9 cellular contexts compared by ENCODE assay signal in genomic region chr15:70507772-70508351, GRCh38.
DNase-seq lines count a peak whose midpoint lies in the region; ATAC-seq, FAIRE-seq and TF ChIP-seq lines count a peak whose summit lies in the region.
"Had no signal": no experiment of that assay in that cellular context is flagged by ENCODE, and none has a peak within 500 bp of the region (broad histone marks: within the 10 kb centered on the region; RNA-seq: fewer than 3 reads in every experiment).

No MANE protein-coding gene starts in this region.

- CTCF ChIA-PET in A549 (lab: Yijun Ruan, JAX), result interaction anchor here (0.6 to 20.4 kb wide), 12 partner anchors 11 to 1887 kb away, joined by 3 to 228 read pairs (median 5); no protein-coding TSS in a partner anchor
- CTCF ChIA-PET in RWPE1 (lab: Yijun Ruan, JAX), result no interaction called here

- H2AFZ ChIP-seq in fibroblast of lung (ENCODE audit: low read length), result no peak overlapping the region

- no peak for TF ChIP-seq CTCF in A549 (IDR thresholded peaks at IDR 0.05)
- TF ChIP-seq CTCF in HFFc6 (IDR thresholded peaks at IDR 0.05), result no peak
- TF ChIP-seq CTCF in RWPE1 (conservative IDR thresholded peaks at IDR 0.05; ENCODE audit: low read depth), result no peak
- no peak for TF ChIP-seq CTCF in fibroblast of lung (conservative IDR thresholded peaks at IDR 0.05 in 1 of 2, IDR thresholded peaks at IDR 0.05 in 1 of 2; ENCODE audit: low read depth in 1 of 2, low read length in 2 of 2)
- TF ChIP-seq CTCF in right atrium auricular region (IDR thresholded peaks at IDR 0.05), result no peak

- H3K9me3 Mint-ChIP-seq in HFFc6, result peaks cover 33% of the 10 kb centered on the region

- peaks cover 21% of the 10 kb centered on the region for H3K36me3 Mint-ChIP-seq in HFFc6 (ENCODE audit: low read depth)

- POLR2A ChIA-PET in A549 (lab: Yijun Ruan, JAX) (interaction anchor here (0.6 to 3.3 kb wide), 12 partner anchors 8 to 1055 kb away, joined by 3 to 31 read pairs (median 5); partner anchors contain the start of genes RPLP1 and TLE3), RWPE1 (lab: Yijun Ruan, JAX; ENCODE audit: low non-redundant PET) (no interaction called here)

- H3K9me3 ChIP-seq in A549 (peaks cover 35% of the 10 kb centered on the region), fibroblast of lung (ENCODE audit: control insufficient read depth, insufficient read depth, low read depth, low read length) (no peaks in the 10 kb centered on the region), right atrium auricular region (peaks cover 0 to 28% of the 10 kb centered on the region in 2 donors)

- H3K4me3 ChIP-seq in A549 (peak overlapping the region; percentile 23; the same call in 1 of the 3 replicates), fibroblast of lung (replicated peaks in 1 of 4; ENCODE audit: control extremely low read depth in 1 of 4, insufficient read depth in 1 of 4, low read depth in 3 of 4, low read length in 4 of 4) (no peak overlapping the region), right atrium auricular region (no peak overlapping the region)
- H3K4me3 ChIP-seq: heart left ventricle had no signal

- 4% methylated on average over 1 of the region's 1 CpG for WGBS in A549 (ENCODE audit: missing lambda C conversion rate)

- no peak overlapping the region for H3K9ac ChIP-seq in fibroblast of lung (ENCODE audit: insufficient read depth, low read length)

- H3K36me3 ChIP-seq in fibroblast of lung (ENCODE audit: control insufficient read depth, insufficient read depth, low read length), result no peaks in the 10 kb centered on the region
- no peaks in the 10 kb centered on the region for H3K36me3 ChIP-seq in right atrium auricular region
- H3K36me3 ChIP-seq: heart left ventricle had no signal

- peak; percentile 99 for FAIRE-seq in A549 (lab: Jason Lieb, UNC)

- H4K20me1 ChIP-seq in fibroblast of lung (ENCODE audit: control insufficient read depth, extremely low read depth, insufficient read depth, low read length), result no peaks in the 10 kb centered on the region

- DNase-seq in A549 (ENCODE audit: low read depth in 1 of 2, low spot score in 1 of 2) (peak; percentile 99 to 100), HFFc6 (no peak), RWPE1 (ENCODE audit: low spot score) (peak; percentile 63), fibroblast of lung (ENCODE audit: low read depth in 2 of 2) (peak; percentile 35 to 76), right atrium auricular region (ENCODE audit: low spot score) (no peak), GM03348 (ENCODE audit: low spot score) (no peak), mesenteric fat pad (ENCODE audit: low spot score) (no peak)
- DNase-seq: heart left ventricle had no signal

- H3K4me2 ChIP-seq in A549 (peak overlapping the region; percentile 95), fibroblast of lung (ENCODE audit: extremely low read depth, insufficient read depth, low read length) (no peak overlapping the region)

- H3K27ac ChIP-seq in A549 (peak overlapping the region; percentile 93 to 96), RWPE1 (peak overlapping the region; percentile 75), fibroblast of lung (ENCODE audit: insufficient read depth, low read length) (no peak overlapping the region), right atrium auricular region (no peak overlapping the region)

- peak; percentile 45 to 59 for TF ChIP-seq RAD21 in A549 (conservative IDR thresholded peaks at IDR 0.05 in 1 of 2, IDR thresholded peaks at IDR 0.05 in 1 of 2)

- peaks cover 65% of the 10 kb centered on the region for H3K4me1 Mint-ChIP-seq in HFFc6 (ENCODE audit: low read depth)

- TF ChIP-seq POLR2A in A549 (IDR thresholded peaks at IDR 0.05; ENCODE audit: low read length), result no peak

- ATAC-seq in A549 (peak; percentile 79 to 84), HG03521 (IDR thresholded peaks at IDR 0.05; ENCODE audit: unreplicated experiment) (no peak)

- peaks cover 2% of the 10 kb centered on the region; the same call in 1 of the 2 replicates for H3K27me3 Mint-ChIP-seq in HFFc6 (ENCODE audit: insufficient read depth)

- peak; percentile 95 to 96 for TF ChIP-seq EP300 in A549 (IDR thresholded peaks at IDR 0.05)

- H3K79me2 ChIP-seq in fibroblast of lung (ENCODE audit: control insufficient read depth, insufficient read depth, low read length), result no peaks in the 10 kb centered on the region

- peak overlapping the region; percentile 33; the same call in 1 of the 2 replicates for H3K27ac Mint-ChIP-seq in HFFc6

- H3K4me3 Mint-ChIP-seq in HFFc6, result no peak overlapping the region; the same call in 1 of the 2 replicates

- peaks cover 67% of the 10 kb centered on the region for H3K4me1 ChIP-seq in A549
- H3K4me1 ChIP-seq in fibroblast of lung (ENCODE audit: control insufficient read depth, extremely low read depth, insufficient read depth, low read length), result peaks cover 31% of the 10 kb centered on the region
- H3K4me1 ChIP-seq in right atrium auricular region, result peaks cover 0 to 30% of the 10 kb centered on the region in 2 donors

- H3K27me3 ChIP-seq in fibroblast of lung (ENCODE audit: control insufficient read depth, insufficient read depth, low read length) (no peaks in the 10 kb centered on the region), right atrium auricular region (no peaks in the 10 kb centered on the region)
- H3K27me3 ChIP-seq: heart left ventricle had no signal

TF ChIP-seq in A549, 52 proteins besides CTCF, POLR2A, EP300 and RAD21 (continues in another document):
- TF ChIP-seq HDAC2 (IDR thresholded peaks at IDR 0.05) (no peak), FOXS1 (CRISPR knock-in tag; IDR thresholded peaks at IDR 0.05) (peak; percentile 96), CBX8 (IDR thresholded peaks at IDR 0.05) (no peak), TFCP2L1 (CRISPR knock-in tag; IDR thresholded peaks at IDR 0.05) (no peak), RCOR1 (IDR thresholded peaks at IDR 0.05; ENCODE audit: low read depth, low read length) (no peak), E2F6 (IDR thresholded peaks at IDR 0.05; ENCODE audit: borderline replicate concordance, low read depth) (peak; percentile 51; the same call in 1 of the 2 replicates), NR3C1 (IDR thresholded peaks at IDR 0.05) (no peak), BCL3 (IDR thresholded peaks at IDR 0.05) (peak; percentile 99), FOSB (CRISPR knock-in tag; IDR thresholded peaks at IDR 0.05) (no peak), PHF8 (IDR thresholded peaks at IDR 0.05; ENCODE audit: borderline replicate concordance, low read depth) (no peak), NPAS2 (CRISPR knock-in tag; IDR thresholded peaks at IDR 0.05; ENCODE audit: borderline replicate concordance) (peak; percentile 91), JUNB (IDR thresholded peaks at IDR 0.05) (peak; percentile 100), ELK1 (IDR thresholded peaks at IDR 0.05; ENCODE audit: low read depth, low read length) (no peak), MYC (IDR thresholded peaks at IDR 0.05; ENCODE audit: borderline replicate concordance, low read length) (0 out of 2 replicates have a peak, but pooled peaks have one; percentile 51), MAFK (IDR thresholded peaks at IDR 0.05; ENCODE audit: partially characterized antibody) (no peak), USF2 (IDR thresholded peaks at IDR 0.05) (peak; percentile 75)
- TF ChIP-seq, protein P1, sequence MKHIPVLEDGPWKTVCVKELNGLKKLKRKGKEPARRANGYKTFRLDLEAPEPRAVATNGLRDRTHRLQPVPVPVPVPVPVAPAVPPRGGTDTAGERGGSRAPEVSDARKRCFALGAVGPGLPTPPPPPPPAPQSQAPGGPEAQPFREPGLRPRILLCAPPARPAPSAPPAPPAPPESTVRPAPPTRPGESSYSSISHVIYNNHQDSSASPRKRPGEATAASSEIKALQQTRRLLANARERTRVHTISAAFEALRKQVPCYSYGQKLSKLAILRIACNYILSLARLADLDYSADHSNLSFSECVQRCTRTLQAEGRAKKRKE (CRISPR knock-in tag; IDR thresholded peaks at IDR 0.05; ENCODE audit: low read depth), result no peak

Comparison
In these comparisons a context has a peak if more than half of its experiments do, and no peak if none do; other contexts are left out.
1. DNase-seq: peak in A549 (2 of 2), RWPE1 (single experiment) and fibroblast of lung (2 of 2); none in HFFc6 (single experiment), right atrium auricular region (single experiment), GM03348 (single experiment) and mesenteric fat pad (single experiment).
2. H3K27ac ChIP-seq: peak in A549 (2 of 2) and RWPE1 (single experiment); none in fibroblast of lung (single experiment) and right atrium auricular region (0 of 2).